In the genomic region with DNA sequence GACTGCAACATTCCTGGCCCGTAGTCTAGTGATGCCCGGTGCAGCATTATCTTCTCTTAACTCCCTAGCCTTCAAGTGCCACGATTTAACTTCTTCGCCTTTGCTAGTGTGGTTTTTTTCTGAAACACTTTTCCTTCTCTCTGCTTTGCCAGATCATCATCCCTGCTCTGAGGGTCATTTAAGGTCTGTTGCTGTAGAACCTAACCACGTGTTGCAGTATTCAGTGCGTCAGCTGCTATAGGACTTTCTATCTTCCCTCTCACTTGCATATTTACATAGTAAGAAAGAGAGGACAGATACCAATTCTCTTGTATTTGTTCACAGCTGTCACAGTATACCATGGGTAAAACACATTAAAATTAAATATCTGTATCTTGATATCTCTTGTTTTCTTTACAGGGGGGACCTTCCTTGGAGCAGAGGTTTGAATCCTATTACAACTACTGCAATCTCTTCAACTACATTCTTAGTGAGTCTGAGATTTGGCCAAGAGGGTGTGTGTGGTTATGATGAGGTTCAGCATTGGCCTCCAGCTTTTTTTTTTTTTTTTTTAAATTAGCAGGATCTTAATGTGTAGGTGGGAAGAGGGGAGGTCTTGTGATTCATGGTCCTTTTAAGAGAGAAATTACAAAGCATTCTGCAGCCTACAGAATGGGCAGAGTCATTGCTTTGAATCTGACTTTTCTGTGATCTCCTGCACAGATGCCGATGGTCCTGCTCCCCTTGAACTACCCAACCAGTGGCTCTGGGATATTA, we compare ENCODE assay signal across 15 cellular contexts. TPM values are rescaled to one million over a fixed set of nuclear protein-coding genes. Genes with fewer than 3 reads are reported as not detected.
DNase-seq lines count a peak whose midpoint lies in the region; ATAC-seq and TF ChIP-seq lines count a peak whose summit lies in the region.
"Had no signal": no experiment of that assay in that cellular context is flagged by ENCODE, and none has a peak within 500 bp of the region (broad histone marks: within the 10 kb centered on the region; RNA-seq: fewer than 3 reads in every experiment).

No MANE protein-coding gene starts in this region.

- intact Hi-C loops in HCT116 (cut with micrococcal nuclease): loop anchor here (1.0 kb wide), 1 partner anchor 45 kb away; no protein-coding TSS in a partner anchor

- CTCF ChIA-PET in HCT116 (lab: Charles Lee): interaction anchor here (0.6 to 3.9 kb wide), 20 partner anchors 7 to 256 kb away, joined by 3 to 33 read pairs (median 4); a partner anchor contains a TSS

- H3K27ac ChIP-seq in HCT116 (ENCODE audit: low read depth, low read length) (no peak overlapping the region), osteoblast (ENCODE audit: low read depth, low read length) (peak overlapping the region; percentile 28)
- H3K27ac ChIP-seq: C4-2B, tibial nerve had no signal

- RAD21 ChIA-PET in HCT116 (lab: Charles Lee; ENCODE audit: low non-redundant PET in 1 of 2, low total read pairs in 2 of 2, uncharacterized antibody in 2 of 2, unreplicated experiment in 2 of 2): interaction anchor here in 1 of 2 experiments (1.0 kb wide), 1 partner anchor 45 kb away, joined by 5 read pairs; no protein-coding TSS in a partner anchor

- H3K4me2 ChIP-seq in HCT116 (ENCODE audit: low read length) (no peak overlapping the region), osteoblast (ENCODE audit: insufficient read depth, low read length) (no peak overlapping the region)

- H3K36me3 ChIP-seq in HCT116 (ENCODE audit: control insufficient read depth in 1 of 2, insufficient read depth in 2 of 2, low read length in 2 of 2) (peaks cover 46 to 77% of the 10 kb centered on the region in 2 experiments), osteoblast (ENCODE audit: insufficient read depth, low read length) (peaks cover 81% of the 10 kb centered on the region)

- no peaks in the 10 kb centered on the region for H3K27me3 Mint-ChIP-seq in endothelial cell (ENCODE audit: unreplicated experiment)
- H3K27me3 Mint-ChIP-seq: naive thymus-derived CD4-positive, alpha-beta T cell had no signal

- TF ChIP-seq CTCF in HCT116 (IDR thresholded peaks at IDR 0.05 in 2 of 3, conservative IDR thresholded peaks at IDR 0.05 in 1 of 3; ENCODE audit: borderline replicate concordance in 1 of 3, insufficient read depth in 1 of 3, low read depth in 2 of 3, low read length in 2 of 3): no peak
- TF ChIP-seq CTCF in endothelial cell (IDR thresholded peaks at IDR 0.05; ENCODE audit: unreplicated experiment): no peak
- no peak for TF ChIP-seq CTCF in osteoblast (IDR thresholded peaks at IDR 0.05; ENCODE audit: extremely low read depth, low read depth, low read length)

- H3K4me3 ChIP-seq in HCT116 (replicated peaks in 1 of 2; ENCODE audit: low read depth in 1 of 2, low read length in 2 of 2): no peak overlapping the region
- no peak overlapping the region for H3K4me3 ChIP-seq in osteoblast (ENCODE audit: insufficient read depth, low read length)
- H3K4me3 ChIP-seq: MG63, tibial nerve had no signal

- H3K4me1 ChIP-seq in HCT116 (ENCODE audit: control insufficient read depth in 1 of 2, insufficient read depth in 2 of 2, low read length in 2 of 2) (peaks cover 0 to 5% of the 10 kb centered on the region in 2 experiments; a peak in 2 of 4 replicates), osteoblast (ENCODE audit: insufficient read depth, low read length) (peaks cover 4% of the 10 kb centered on the region)

- H3K4me3 Mint-ChIP-seq in endothelial cell (ENCODE audit: unreplicated experiment): peak overlapping the region; percentile 42
- H3K4me3 Mint-ChIP-seq: naive thymus-derived CD4-positive, alpha-beta T cell had no signal

- DNase-seq in HCT116 (ENCODE audit: low read depth, low spot score) (no peak), MV-4-11 (lab: John Stamatoyannopoulos, UW) (peak; percentile 6), endothelial cell (ENCODE audit: low spot score) (no peak), osteoblast (ENCODE audit: insufficient read length, low spot score, missing footprints) (no peak), HUDEP-2 (lab: John Stamatoyannopoulos, UW; ENCODE audit: unreplicated experiment in 76 of 76) (no peak)
- DNase-seq in stimulated activated CD4-positive, alpha-beta T cell treated with anti-CD3 and anti-CD28 coated beads, Interleukin-1b, Interleukin-23, amount 100 ng/mL, for 48 hours: no peak

- ATAC-seq in HCT116: peak; percentile 18
- no peak for ATAC-seq in GM21717 (IDR thresholded peaks at IDR 0.05; ENCODE audit: unreplicated experiment)

- peaks cover 33% of the 10 kb centered on the region for H3K36me3 Mint-ChIP-seq in endothelial cell (ENCODE audit: low read depth, unreplicated experiment)

- BruUV-seq in HCT116 (replicated peaks; lab: Mats Ljungman, UMichigan): no TSS peak

- H3K27me3 ChIP-seq in HCT116 (ENCODE audit: insufficient read depth, low read length): no peaks in the 10 kb centered on the region
- no peaks in the 10 kb centered on the region for H3K27me3 ChIP-seq in osteoblast (ENCODE audit: insufficient read depth, low read length)
- H3K27me3 ChIP-seq: MG63, tibial nerve had no signal

- POLR2A ChIA-PET in HCT116 (lab: Charles Lee): interaction anchor here (0.7 to 1.0 kb wide), 3 partner anchors 15 to 44 kb away, joined by 3 to 4 read pairs (median 3); no protein-coding TSS in a partner anchor

- no peak overlapping the region for H3K27ac Mint-ChIP-seq in endothelial cell (ENCODE audit: unreplicated experiment)
- H3K27ac Mint-ChIP-seq: activated T-helper 2 cell treated with anti-CD3 and anti-CD28 coated beads, Interferon-gamma antibody, Interleukin-2, Interleukin-4, amounts not matched to agents 10 μg/mL and 5 μg/mL and 100 μg/mL, durations not matched to agents 14 hours and 24 hours and 36 hours had no signal

- H3K9me3 ChIP-seq in HCT116 (ENCODE audit: control insufficient read depth in 1 of 2, insufficient read depth in 1 of 2, low read depth in 1 of 2, low read length in 2 of 2) (no peaks in the 10 kb centered on the region), osteoblast (ENCODE audit: low read depth, low read length) (no peaks in the 10 kb centered on the region)
- H3K9me3 ChIP-seq: MG63, tibial nerve had no signal

- TF ChIP-seq RAD21 in HCT116 (IDR thresholded peaks at IDR 0.05; ENCODE audit: low read depth): no peak

- no peaks in the 10 kb centered on the region for H3K4me1 Mint-ChIP-seq in endothelial cell (ENCODE audit: unreplicated experiment)

- H3K9me2 ChIP-seq in HCT116 (ENCODE audit: insufficient read depth): no peaks in the 10 kb centered on the region

- no peaks in the 10 kb centered on the region for H3K9me3 Mint-ChIP-seq in endothelial cell (ENCODE audit: unreplicated experiment)
- H3K9me3 Mint-ChIP-seq: activated T-helper 2 cell treated with anti-CD3 and anti-CD28 coated beads, Interferon-gamma antibody, Interleukin-2, Interleukin-4, amounts not matched to agents 10 μg/mL and 5 μg/mL and 100 μg/mL, durations not matched to agents 14 hours and 24 hours and 36 hours; naive thymus-derived CD4-positive, alpha-beta T cell had no signal

- peaks cover 10% of the 10 kb centered on the region for H4K20me1 ChIP-seq in HCT116 (ENCODE audit: insufficient read depth)
- H4K20me1 ChIP-seq in osteoblast (ENCODE audit: insufficient read depth, low read length): peaks cover 16% of the 10 kb centered on the region

- no peak overlapping the region for H2AFZ ChIP-seq in HCT116 (ENCODE audit: low read depth, low read length, poor library complexity, severe bottlenecking)
- H2AFZ ChIP-seq in osteoblast (ENCODE audit: low read length): no peak overlapping the region

- TF ChIP-seq POLR2A in HCT116 (IDR thresholded peaks at IDR 0.05; ENCODE audit: borderline replicate concordance, extremely low read depth, insufficient read depth, insufficient read length): no peak

- H3K79me2 ChIP-seq in HCT116 (ENCODE audit: insufficient read depth, low read length): peaks cover 91% of the 10 kb centered on the region
- H3K79me2 ChIP-seq in osteoblast (ENCODE audit: insufficient read depth, low read length): peaks cover 25% of the 10 kb centered on the region

- no peak overlapping the region for H3K9ac ChIP-seq in HCT116 (ENCODE audit: low read length)

TF ChIP-seq in HCT116, 20 proteins besides CTCF, POLR2A, EP300 and RAD21 (continues in another document):
- TF ChIP-seq, protein P1, sequence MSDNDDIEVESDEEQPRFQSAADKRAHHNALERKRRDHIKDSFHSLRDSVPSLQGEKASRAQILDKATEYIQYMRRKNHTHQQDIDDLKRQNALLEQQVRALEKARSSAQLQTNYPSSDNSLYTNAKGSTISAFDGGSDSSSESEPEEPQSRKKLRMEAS (IDR thresholded peaks at IDR 0.05): no peak

RNA-seq across cellular contexts. Expression of a gene that starts 13.5 kb away (rescaled TPM):
- total RNA-seq in HCT116 (2021; ENCODE audit: unreplicated experiment): 687 TPM
- 1,071 and 1,188 TPM in 2 replicates for polyA plus RNA-seq in HCT116 (2012)
- 732 TPM for total RNA-seq in endothelial cell (ENCODE audit: unreplicated experiment)
- total RNA-seq in osteoblast: 280 and 330 TPM in 2 replicates

RNA-seq across cellular contexts. Expression of a gene that starts 18.6 kb away (rescaled TPM):
- 29.8 TPM for total RNA-seq in HCT116 (2021; ENCODE audit: unreplicated experiment)
- 25.5 and 27.9 TPM in 2 replicates for polyA plus RNA-seq in HCT116 (2012)
- total RNA-seq in endothelial cell (ENCODE audit: unreplicated experiment): 14.4 TPM
- total RNA-seq in osteoblast: 20.6 and 23.9 TPM in 2 replicates

RNA-seq across cellular contexts. Expression of a gene that starts 39.6 kb away (rescaled TPM):
- 0.32 TPM for total RNA-seq in HCT116 (2021; ENCODE audit: unreplicated experiment)
- polyA plus RNA-seq in HCT116 (2012): 0.12 TPM in 1 of 2 replicates, not detected in the other
- total RNA-seq in endothelial cell (ENCODE audit: unreplicated experiment): not detected
- not detected in 2 replicates for total RNA-seq in osteoblast
- total RNA-seq: dermis blood vessel endothelial cell; HT-29; naive thymus-derived CD4-positive, alpha-beta T cell; renal cortical epithelial cell; tibial nerve had no signal
- polyA plus RNA-seq: naive thymus-derived CD4-positive, alpha-beta T cell had no signal

RNA-seq across cellular contexts. Expression of a gene that starts 43.3 kb away (rescaled TPM):
- 35.2 TPM for total RNA-seq in HCT116 (2021; ENCODE audit: unreplicated experiment)
- 21.2 and 31.8 TPM in 2 replicates for polyA plus RNA-seq in HCT116 (2012)
- 124 TPM for total RNA-seq in endothelial cell (ENCODE audit: unreplicated experiment)
- total RNA-seq in osteoblast: 29.5 and 36.9 TPM in 2 replicates

RNA-seq across cellular contexts. Expression of a gene that starts 55.0 kb away (rescaled TPM):
- 88.7 TPM for total RNA-seq in HCT116 (2021; ENCODE audit: unreplicated experiment)
- 92.9 and 111 TPM in 2 replicates for polyA plus RNA-seq in HCT116 (2012)
- 4.1 TPM for total RNA-seq in endothelial cell (ENCODE audit: unreplicated experiment)
- 25.9 and 26.8 TPM in 2 replicates for total RNA-seq in osteoblast
